In the genomic region with DNA sequence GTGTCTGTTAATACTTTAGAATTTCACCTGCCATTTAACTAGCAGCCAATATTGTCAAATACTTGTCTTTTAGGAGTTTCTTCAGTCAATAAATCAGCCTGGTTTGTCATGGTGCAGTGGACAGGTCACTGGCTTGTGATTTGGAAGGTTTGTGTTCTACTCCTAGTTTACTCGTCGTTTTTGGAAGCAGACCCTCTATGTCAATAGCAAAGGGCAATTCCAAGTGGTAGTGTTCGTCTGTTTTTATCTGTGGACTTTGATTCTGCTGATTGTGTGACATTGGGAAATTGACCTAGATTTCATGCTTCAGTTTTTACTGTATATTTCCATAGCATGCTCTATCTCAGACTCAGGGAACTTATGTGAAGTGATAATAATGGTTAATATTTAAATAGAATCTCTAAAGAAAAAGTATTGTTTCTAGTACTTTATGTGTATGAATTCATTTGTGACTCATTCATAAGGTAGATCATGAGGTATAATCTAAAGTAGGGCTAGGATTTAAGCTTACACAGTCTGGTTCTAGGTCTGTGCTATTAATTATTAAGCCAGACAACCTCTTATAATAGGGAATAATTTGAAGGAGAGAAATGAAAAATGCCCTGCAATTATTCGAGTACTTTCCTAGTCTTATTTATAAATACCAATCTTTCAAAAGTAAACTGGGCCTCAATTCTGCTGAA, we compare ENCODE assay signal across 1 cellular context.
TF ChIP-seq lines count a peak whose summit lies in the region.

No MANE protein-coding gene starts in this region.

TF ChIP-seq in H1, 55 proteins besides CTCF, POLR2A, EP300 and RAD21 (continued from another document):
- no peak for TF ChIP-seq POU5F1 (IDR thresholded peaks at IDR 0.05; ENCODE audit: low read depth, low read length)
- no peak for TF ChIP-seq CTBP2 (IDR thresholded peaks at IDR 0.05; ENCODE audit: borderline replicate concordance, insufficient read depth, insufficient read length, low read length)
- no peak for TF ChIP-seq CHD7 (IDR thresholded peaks at IDR 0.05; ENCODE audit: insufficient replicate concordance, low read length)
- TF ChIP-seq RBBP5 (IDR thresholded peaks at IDR 0.05; ENCODE audit: borderline replicate concordance, low read depth, low read length): no peak
- no peak for TF ChIP-seq CBX8 (IDR thresholded peaks at IDR 0.05; ENCODE audit: borderline replicate concordance, low read depth, low read length)
- no peak for TF ChIP-seq NANOG (IDR thresholded peaks at IDR 0.05; ENCODE audit: insufficient read depth, low read depth, low read length, poor library complexity, severe bottlenecking)
- TF ChIP-seq SP1 (IDR thresholded peaks at IDR 0.05; ENCODE audit: low read depth, low read length): no peak
- TF ChIP-seq CHD1 (IDR thresholded peaks at IDR 0.05; ENCODE audit: low read depth, low read length): no peak
- TF ChIP-seq EZH2 (IDR thresholded peaks at IDR 0.05; ENCODE audit: low read depth, low read length, severe bottlenecking): no peak
- TF ChIP-seq SP4 (IDR thresholded peaks at IDR 0.05; ENCODE audit: low read length): no peak
